ENCODE assay signal across 1 cellular context in the genomic region with DNA sequence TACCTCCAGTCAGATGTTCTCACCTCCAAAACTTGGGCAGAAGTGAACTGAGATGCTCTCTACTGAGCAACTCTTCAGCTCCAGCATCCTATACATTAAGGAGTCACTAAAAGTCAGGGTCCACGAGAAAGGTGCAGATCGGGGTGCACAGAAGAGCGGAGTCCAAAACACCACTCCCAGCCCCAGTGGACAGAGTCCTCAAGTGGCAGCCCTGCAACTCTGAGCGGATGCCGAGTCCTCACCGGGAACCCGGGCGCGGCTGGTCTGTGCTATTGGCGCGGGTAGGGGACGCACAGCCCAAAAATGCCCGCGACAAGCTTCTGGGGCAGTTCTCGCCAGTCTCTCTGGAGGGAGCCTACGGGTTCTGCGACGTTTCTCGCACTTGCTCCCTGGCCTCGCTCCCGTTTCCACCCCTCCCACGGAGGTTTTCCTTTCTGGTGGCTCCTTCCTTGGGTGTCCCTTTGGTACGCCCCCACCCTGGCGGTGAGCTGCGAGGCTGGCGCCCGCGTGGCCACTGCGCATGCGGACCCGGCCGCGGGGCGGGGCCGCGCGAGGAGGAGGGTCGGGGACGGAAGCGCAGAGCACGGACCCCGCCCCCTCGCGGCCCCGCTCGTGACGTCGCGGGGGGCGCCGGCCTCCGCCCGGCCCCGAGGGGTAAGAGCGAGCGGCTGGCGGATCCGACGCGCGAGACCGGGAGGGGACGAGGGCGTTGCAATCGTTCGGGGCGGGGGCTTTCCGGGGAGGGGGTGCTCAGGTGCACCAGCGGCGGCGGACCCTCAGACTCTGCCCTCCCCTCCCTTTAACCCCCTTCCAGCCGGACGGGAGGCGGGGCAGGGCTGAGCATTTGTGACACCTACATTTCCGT.
TF ChIP-seq lines count a peak whose summit lies in the region.

Gene TMEM219 (plus strand): TSS at position 601 of the 865 bp plus-strand sequence. CDS start 1,065 bp downstream, outside the sequence.

TF ChIP-seq in GM12878, 131 proteins besides CTCF, POLR2A, EP300 and RAD21 (continued from another document and continues in another):
- no peak for TF ChIP-seq CEBPZ (IDR thresholded peaks at IDR 0.05; ENCODE audit: low read depth, low read length)
- peak; percentile 31; the same call in 1 of the 2 replicates for TF ChIP-seq EED (IDR thresholded peaks at IDR 0.05; ENCODE audit: low read depth)
- TF ChIP-seq POLR2AphosphoS5 (IDR thresholded peaks at IDR 0.05; ENCODE audit: low read length) = peak; percentile 84
- TF ChIP-seq BRCA1 (IDR thresholded peaks at IDR 0.05; ENCODE audit: low read depth, low read length) = no peak
- TF ChIP-seq, protein P1, sequence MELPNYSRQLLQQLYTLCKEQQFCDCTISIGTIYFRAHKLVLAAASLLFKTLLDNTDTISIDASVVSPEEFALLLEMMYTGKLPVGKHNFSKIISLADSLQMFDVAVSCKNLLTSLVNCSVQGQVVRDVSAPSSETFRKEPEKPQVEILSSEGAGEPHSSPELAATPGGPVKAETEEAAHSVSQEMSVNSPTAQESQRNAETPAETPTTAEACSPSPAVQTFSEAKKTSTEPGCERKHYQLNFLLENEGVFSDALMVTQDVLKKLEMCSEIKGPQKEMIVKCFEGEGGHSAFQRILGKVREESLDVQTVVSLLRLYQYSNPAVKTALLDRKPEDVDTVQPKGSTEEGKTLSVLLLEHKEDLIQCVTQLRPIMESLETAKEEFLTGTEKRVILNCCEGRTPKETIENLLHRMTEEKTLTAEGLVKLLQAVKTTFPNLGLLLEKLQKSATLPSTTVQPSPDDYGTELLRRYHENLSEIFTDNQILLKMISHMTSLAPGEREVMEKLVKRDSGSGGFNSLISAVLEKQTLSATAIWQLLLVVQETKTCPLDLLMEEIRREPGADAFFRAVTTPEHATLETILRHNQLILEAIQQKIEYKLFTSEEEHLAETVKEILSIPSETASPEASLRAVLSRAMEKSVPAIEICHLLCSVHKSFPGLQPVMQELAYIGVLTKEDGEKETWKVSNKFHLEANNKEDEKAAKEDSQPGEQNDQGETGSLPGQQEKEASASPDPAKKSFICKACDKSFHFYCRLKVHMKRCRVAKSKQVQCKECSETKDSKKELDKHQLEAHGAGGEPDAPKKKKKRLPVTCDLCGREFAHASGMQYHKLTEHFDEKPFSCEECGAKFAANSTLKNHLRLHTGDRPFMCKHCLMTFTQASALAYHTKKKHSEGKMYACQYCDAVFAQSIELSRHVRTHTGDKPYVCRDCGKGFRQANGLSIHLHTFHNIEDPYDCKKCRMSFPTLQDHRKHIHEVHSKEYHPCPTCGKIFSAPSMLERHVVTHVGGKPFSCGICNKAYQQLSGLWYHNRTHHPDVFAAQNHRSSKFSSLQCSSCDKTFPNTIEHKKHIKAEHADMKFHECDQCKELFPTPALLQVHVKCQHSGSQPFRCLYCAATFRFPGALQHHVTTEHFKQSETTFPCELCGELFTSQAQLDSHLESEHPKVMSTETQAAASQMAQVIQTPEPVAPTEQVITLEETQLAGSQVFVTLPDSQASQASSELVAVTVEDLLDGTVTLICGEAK (IDR thresholded peaks at IDR 0.05; ENCODE audit: borderline replicate concordance) = peak; percentile 28; the same call in 1 of the 2 replicates
- TF ChIP-seq ZBED1 (IDR thresholded peaks at IDR 0.05; ENCODE audit: borderline replicate concordance) = no peak
- TF ChIP-seq JUND (IDR thresholded peaks at IDR 0.05; ENCODE audit: low read depth, low read length) = peak; percentile 95
- no peak for TF ChIP-seq FOS (IDR thresholded peaks at IDR 0.05; ENCODE audit: borderline replicate concordance, extremely low read depth, insufficient read length)
- TF ChIP-seq NFYA (IDR thresholded peaks at IDR 0.05; ENCODE audit: borderline replicate concordance, low read depth, low read length) = no peak
- TF ChIP-seq CREB1 (IDR thresholded peaks at IDR 0.05; ENCODE audit: low read depth) = peak; percentile 55
- peak; percentile 95 for TF ChIP-seq CHD1 (IDR thresholded peaks at IDR 0.05; ENCODE audit: low read depth, low read length)
- TF ChIP-seq BACH1 (IDR thresholded peaks at IDR 0.05; ENCODE audit: borderline replicate concordance) = 0 out of 2 replicates have a peak, but pooled peaks have one; percentile 51
- TF ChIP-seq PAX5 (IDR thresholded peaks at IDR 0.05; ENCODE audit: borderline replicate concordance, low read depth, low read length) = peak; percentile 8; the same call in 1 of the 2 replicates
- TF ChIP-seq POU2F2 (IDR thresholded peaks at IDR 0.05; ENCODE audit: borderline replicate concordance, low read depth, low read length) = peak; percentile 48; the same call in 1 of the 3 replicates
- TF ChIP-seq LARP7 (IDR thresholded peaks at IDR 0.05) = peak; percentile 84
- peak; percentile 79 for TF ChIP-seq TAF1 (IDR thresholded peaks at IDR 0.05; ENCODE audit: borderline replicate concordance, low read depth, low read length)
- TF ChIP-seq NRF1 (conservative IDR thresholded peaks at IDR 0.05; ENCODE audit: low read depth, low read length) = peak; percentile 82
- no peak for TF ChIP-seq MYB (IDR thresholded peaks at IDR 0.05; ENCODE audit: borderline replicate concordance, low read depth, low read length)
- TF ChIP-seq RB1 (IDR thresholded peaks at IDR 0.05; ENCODE audit: borderline replicate concordance) = peak; percentile 56; the same call in 1 of the 2 replicates
- no peak for TF ChIP-seq CBX5 (IDR thresholded peaks at IDR 0.05; ENCODE audit: low read depth)
- TF ChIP-seq ZNF687 (IDR thresholded peaks at IDR 0.05) = peak; percentile 54; the same call in 1 of the 2 replicates
- peak; percentile 62 for TF ChIP-seq IRF4 (IDR thresholded peaks at IDR 0.05; ENCODE audit: low read depth, low read length)
- peak; percentile 27; the same call in 1 of the 2 replicates for TF ChIP-seq HCFC1 (IDR thresholded peaks at IDR 0.05; ENCODE audit: low read length)
- TF ChIP-seq FOXK2 (IDR thresholded peaks at IDR 0.05) = peak; percentile 96
- peak; percentile 94 for TF ChIP-seq SREBF1 (IDR thresholded peaks at IDR 0.05; ENCODE audit: low read length)
- TF ChIP-seq KLF5 (IDR thresholded peaks at IDR 0.05; ENCODE audit: partially characterized antibody) = peak; percentile 98
- no peak for TF ChIP-seq MTA3 (IDR thresholded peaks at IDR 0.05; ENCODE audit: borderline replicate concordance, low read length)
- TF ChIP-seq MEF2B (IDR thresholded peaks at IDR 0.05; ENCODE audit: partially characterized antibody, poor library complexity, severe bottlenecking) = peak; percentile 19
- peak in 1 of 2 experiments; percentile 47; a peak in 1 of 3 replicates for TF ChIP-seq EGR1 (IDR thresholded peaks at IDR 0.05; ENCODE audit: borderline replicate concordance in 1 of 2, low read depth in 2 of 2, low read length in 2 of 2)
- peak; percentile 26; the same call in 1 of the 2 replicates for TF ChIP-seq NR2F1 (conservative IDR thresholded peaks at IDR 0.05)
- TF ChIP-seq PKNOX1 (IDR thresholded peaks at IDR 0.05) = peak; percentile 9; the same call in 1 of the 2 replicates
- 0 out of 2 replicates have a peak, but pooled peaks have one; percentile 14 for TF ChIP-seq ZNF207 (IDR thresholded peaks at IDR 0.05; ENCODE audit: borderline replicate concordance)
- TF ChIP-seq ATF7 (IDR thresholded peaks at IDR 0.05; ENCODE audit: low read depth) = peak; percentile 98
- no peak for TF ChIP-seq IRF3 (IDR thresholded peaks at IDR 0.05)
- TF ChIP-seq GATAD2B (conservative IDR thresholded peaks at IDR 0.05; ENCODE audit: low read depth) = peak; percentile 58; the same call in 1 of the 2 replicates
- TF ChIP-seq SREBF2 (IDR thresholded peaks at IDR 0.05; ENCODE audit: low read length) = no peak
- TF ChIP-seq, protein P2, sequence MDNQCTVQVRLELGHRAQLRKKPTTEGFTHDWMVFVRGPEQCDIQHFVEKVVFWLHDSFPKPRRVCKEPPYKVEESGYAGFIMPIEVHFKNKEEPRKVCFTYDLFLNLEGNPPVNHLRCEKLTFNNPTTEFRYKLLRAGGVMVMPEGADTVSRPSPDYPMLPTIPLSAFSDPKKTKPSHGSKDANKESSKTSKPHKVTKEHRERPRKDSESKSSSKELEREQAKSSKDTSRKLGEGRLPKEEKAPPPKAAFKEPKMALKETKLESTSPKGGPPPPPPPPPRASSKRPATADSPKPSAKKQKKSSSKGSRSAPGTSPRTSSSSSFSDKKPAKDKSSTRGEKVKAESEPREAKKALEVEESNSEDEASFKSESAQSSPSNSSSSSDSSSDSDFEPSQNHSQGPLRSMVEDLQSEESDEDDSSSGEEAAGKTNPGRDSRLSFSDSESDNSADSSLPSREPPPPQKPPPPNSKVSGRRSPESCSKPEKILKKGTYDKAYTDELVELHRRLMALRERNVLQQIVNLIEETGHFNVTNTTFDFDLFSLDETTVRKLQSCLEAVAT (IDR thresholded peaks at IDR 0.05) = peak; percentile 83
- TF ChIP-seq DPF2 (IDR thresholded peaks at IDR 0.05) = peak; percentile 44
- TF ChIP-seq BHLHE40 (IDR thresholded peaks at IDR 0.05; ENCODE audit: borderline replicate concordance in 1 of 2, low read depth in 2 of 2, low read length in 1 of 2) = peak; percentile 89 to 92
- no peak for TF ChIP-seq SUZ12 (IDR thresholded peaks at IDR 0.05; ENCODE audit: unreplicated experiment)
- TF ChIP-seq HDGF (IDR thresholded peaks at IDR 0.05) = 0 out of 2 replicates have a peak, but pooled peaks have one; percentile 14
- no peak for TF ChIP-seq ASH2L (IDR thresholded peaks at IDR 0.05; ENCODE audit: borderline replicate concordance, low read depth)
